ENCODE assay signal across 10 cellular contexts in the genomic region with DNA sequence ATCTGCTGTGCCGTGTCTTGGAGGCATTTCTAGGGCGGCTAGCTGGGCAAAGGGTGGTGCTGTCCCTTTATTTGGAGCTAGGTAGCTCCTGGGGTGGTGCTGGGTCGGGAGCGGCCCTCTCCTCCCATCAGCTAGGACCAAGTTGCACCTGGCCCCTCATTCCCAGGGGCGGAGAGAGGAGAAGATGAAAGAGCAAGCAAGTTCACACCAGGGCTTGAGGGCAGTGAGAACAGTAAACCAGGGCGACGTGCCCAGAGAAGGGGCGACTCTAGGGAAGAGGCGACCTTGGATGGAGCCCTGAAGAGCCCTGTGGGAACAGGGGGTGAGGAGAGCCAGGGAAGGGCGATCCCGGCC. TPM values are rescaled to one million over a fixed set of nuclear protein-coding genes. Genes with fewer than 3 reads are reported as not detected.
DNase-seq lines count a peak whose midpoint lies in the region; ATAC-seq and TF ChIP-seq lines count a peak whose summit lies in the region.
"Had no signal": no experiment of that assay in that cellular context is flagged by ENCODE, and none has a peak within 500 bp of the region (broad histone marks: within the 10 kb centered on the region; RNA-seq: fewer than 3 reads in every experiment).

No MANE protein-coding gene starts in this region.

- no peaks in the 10 kb centered on the region for H3K9me3 Mint-ChIP-seq in neural progenitor cell

- peaks cover 48% of the 10 kb centered on the region for H4K20me1 ChIP-seq in neural progenitor cell (ENCODE audit: low read depth)

- H3K4me3 ChIP-seq in neural progenitor cell: peak overlapping the region; percentile 43
- H3K4me3 ChIP-seq: prostate gland had no signal

- H3K4me1 ChIP-seq in neural progenitor cell: peaks cover 49% of the 10 kb centered on the region
- H3K4me1 ChIP-seq: prostate gland had no signal

- peaks cover 72% of the 10 kb centered on the region for H3F3A ChIP-seq in neural progenitor cell (ENCODE audit: low read depth)

- H3K4me3 Mint-ChIP-seq in neural progenitor cell: peak overlapping the region; percentile 87

- H3K9me3 ChIP-seq in neural progenitor cell (ENCODE audit: low read depth): no peaks in the 10 kb centered on the region
- H3K9me3 ChIP-seq: prostate gland had no signal

- peak overlapping the region; percentile 8 for H3K27ac ChIP-seq in angular gyrus (ENCODE audit: low read depth, low read length)
- no peak overlapping the region for H3K27ac ChIP-seq in neural progenitor cell
- H3K27ac ChIP-seq: prostate gland had no signal

- peaks cover 66% of the 10 kb centered on the region for H3K27me3 ChIP-seq in neural progenitor cell

- no peak overlapping the region for H2AFZ ChIP-seq in neural progenitor cell (replicated peaks)

- peaks cover 49% of the 10 kb centered on the region for H3K4me1 Mint-ChIP-seq in neural progenitor cell

- TF ChIP-seq CTCF in neural progenitor cell (IDR thresholded peaks at IDR 0.05): no peak

- ATAC-seq in GM21381 (IDR thresholded peaks at IDR 0.05; ENCODE audit: unreplicated experiment) (no peak), GM18520 (IDR thresholded peaks at IDR 0.05; ENCODE audit: unreplicated experiment) (no peak)

- H3K79me2 ChIP-seq in neural progenitor cell (ENCODE audit: low read depth): no peaks in the 10 kb centered on the region

- peak overlapping the region; percentile 93 for H3K27ac Mint-ChIP-seq in neural progenitor cell

- H3K27me3 Mint-ChIP-seq in neural progenitor cell (ENCODE audit: insufficient read depth, low read depth): peaks cover 35% of the 10 kb centered on the region

- no peak overlapping the region for H3K9ac ChIP-seq in neural progenitor cell

- peak overlapping the region; percentile 88 for H3K4me2 ChIP-seq in neural progenitor cell

- H3K36me3 ChIP-seq in neural progenitor cell: no peaks in the 10 kb centered on the region
- H3K36me3 ChIP-seq: prostate gland had no signal

- DNase-seq in NCI-H748 (lab: John Stamatoyannopoulos, UW; ENCODE audit: unreplicated experiment) (peak; percentile 14), NCI-H748 treated with DMSO at 0.1 percent for 48 hours (lab: John Stamatoyannopoulos, UW) (no peak), NCI-H1092 treated with DMSO at 0.1 percent for 48 hours (lab: John Stamatoyannopoulos, UW) (peak; percentile 86), neural progenitor cell (ENCODE audit: low spot score) (no peak), NCI-H526 treated with DMSO at 0.1 percent for 48 hours (lab: John Stamatoyannopoulos, UW) (no peak)

- H3K36me3 Mint-ChIP-seq in neural progenitor cell: no peaks in the 10 kb centered on the region

RNA-seq across cellular contexts. Expression of gene KCNN1, which starts 17.0 kb away (rescaled TPM):
- 1.8 and 5.5 TPM in 2 replicates for total RNA-seq in neural progenitor cell (ENCODE audit: low replicate concordance)
- total RNA-seq: bronchial epithelial cell had no signal

RNA-seq across cellular contexts. Expression of gene CCDC124, which starts 17.1 kb away (rescaled TPM):
- 23.3 and 54.9 TPM in 2 replicates for total RNA-seq in neural progenitor cell (ENCODE audit: low replicate concordance)

RNA-seq across cellular contexts. Expression of gene ARRDC2, which starts 58.0 kb away (rescaled TPM):
- 4.7 and 14.4 TPM in 2 replicates for total RNA-seq in neural progenitor cell (ENCODE audit: low replicate concordance)

Comparison
In these comparisons a context has a peak if more than half of its experiments do, and no peak if none do; other contexts are left out.
1. DNase-seq: peak in NCI-H748 (single experiment) and NCI-H1092 treated with DMSO at 0.1 percent for 48 hours (single experiment); none in NCI-H748 treated with DMSO at 0.1 percent for 48 hours (single experiment), neural progenitor cell (single experiment) and NCI-H526 treated with DMSO at 0.1 percent for 48 hours (single experiment).